7 cellular contexts compared by ENCODE assay signal in the genomic region with DNA sequence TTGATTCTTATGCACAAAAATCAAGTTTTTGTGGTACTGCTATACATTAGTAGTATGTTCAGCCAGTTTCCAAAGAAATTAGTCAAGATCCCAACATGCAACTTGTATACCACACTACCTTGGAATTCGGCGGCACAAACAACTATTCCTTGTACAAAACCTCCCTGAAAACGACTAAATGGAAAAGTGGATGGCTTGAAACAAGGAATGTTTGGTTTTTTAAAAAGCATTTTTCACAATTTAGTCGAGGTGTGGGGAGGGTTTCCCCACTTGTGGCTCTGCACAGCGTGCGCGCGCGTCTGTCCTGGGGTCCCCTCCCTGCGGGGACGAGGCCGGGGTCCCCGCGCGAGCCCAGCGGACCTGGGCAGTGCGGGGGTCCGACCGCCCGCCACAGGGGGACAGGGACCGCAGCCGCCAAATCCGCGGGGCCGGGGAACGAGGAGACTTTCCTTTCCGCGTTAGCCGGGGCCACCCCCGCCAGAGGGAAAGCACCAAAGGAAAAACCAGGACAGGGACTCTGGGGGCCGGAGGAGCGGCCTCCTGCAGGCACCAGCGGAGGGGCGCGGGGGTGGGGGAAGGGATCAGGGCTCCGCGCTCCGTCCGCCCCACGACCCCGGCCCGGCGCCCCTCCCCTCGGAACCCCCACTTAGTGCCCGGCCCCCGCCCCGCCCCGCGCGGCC.
DNase-seq lines count a peak whose midpoint lies in the region; ATAC-seq and TF ChIP-seq lines count a peak whose summit lies in the region.

No MANE protein-coding gene starts in this region.

- no peaks in the 10 kb centered on the region for H3K36me3 ChIP-seq in GM06990 (ENCODE audit: control insufficient read depth, insufficient read depth, low read length)

- ATAC-seq in GM21390 (IDR thresholded peaks at IDR 0.05; ENCODE audit: unreplicated experiment): peak; percentile 20

- in situ Hi-C loops in astrocyte of the spinal cord (cut with HindIII; ENCODE audit: low sequenced_read_pairs): no loop called here

- H3K27me3 ChIP-seq in GM06990 (replicated peaks; ENCODE audit: control insufficient read depth, insufficient read depth, low read length) (no peaks in the 10 kb centered on the region), HL-60 (ENCODE audit: insufficient read depth, poor library complexity, severe bottlenecking) (no peaks in the 10 kb centered on the region)

- H3K4me3 ChIP-seq in GM06990 (replicated peaks; ENCODE audit: low read depth, low read length): peak overlapping the region; percentile 66
- peak overlapping the region; percentile 66 for H3K4me3 ChIP-seq in HL-60 (replicated peaks; ENCODE audit: insufficient read depth, low read length)
- peak overlapping the region; percentile 62 for H3K4me3 ChIP-seq in astrocyte of the spinal cord (ENCODE audit: low read depth, low read length)
- H3K4me3 ChIP-seq in skin epidermis: peak overlapping the region; percentile 46 to 72 (median 59)

- TF ChIP-seq CTCF in GM06990 (IDR thresholded peaks at IDR 0.05; ENCODE audit: insufficient read depth, low read length, poor library complexity, severe bottlenecking): no peak
- TF ChIP-seq CTCF in HL-60 (IDR thresholded peaks at IDR 0.05; ENCODE audit: insufficient read depth, low read length): no peak
- no peak for TF ChIP-seq CTCF in astrocyte of the spinal cord (IDR thresholded peaks at IDR 0.05; ENCODE audit: low read depth, low read length)

- no peak overlapping the region for H3K27ac ChIP-seq in HL-60 (replicated peaks)
- peak overlapping the region; percentile 49 to 93 (median 87) for H3K27ac ChIP-seq in skin epidermis

- peak; percentile 18 for DNase-seq in GM06990 (ENCODE audit: extremely low read depth, insufficient read length)
- DNase-seq in HL-60 (ENCODE audit: low read depth in 1 of 2, low spot score in 1 of 2): no peak
- peak; percentile 44 for DNase-seq in astrocyte of the spinal cord (ENCODE audit: low read depth, low spot score)
- DNase-seq in iPS-NIHi11 (ENCODE audit: low spot score): peak; percentile 78
- no peak for DNase-seq in NOMO-1 treated with dmso at 0.1 percent for 144 hours (lab: John Stamatoyannopoulos, UW; ENCODE audit: unreplicated experiment)

Comparison
In these comparisons a context has a peak if more than half of its experiments do, and no peak if none do; other contexts are left out.
1. DNase-seq: peak in GM06990 (single experiment), astrocyte of the spinal cord (single experiment) and iPS-NIHi11 (single experiment); none in HL-60 (0 of 2) and NOMO-1 treated with dmso at 0.1 percent for 144 hours (single experiment).
2. Peak in every context shown above with its lines, with median percentiles within 50 percentile points of each other: H3K4me3 ChIP-seq.